1 cellular context compared by ENCODE assay signal in the genomic region with DNA sequence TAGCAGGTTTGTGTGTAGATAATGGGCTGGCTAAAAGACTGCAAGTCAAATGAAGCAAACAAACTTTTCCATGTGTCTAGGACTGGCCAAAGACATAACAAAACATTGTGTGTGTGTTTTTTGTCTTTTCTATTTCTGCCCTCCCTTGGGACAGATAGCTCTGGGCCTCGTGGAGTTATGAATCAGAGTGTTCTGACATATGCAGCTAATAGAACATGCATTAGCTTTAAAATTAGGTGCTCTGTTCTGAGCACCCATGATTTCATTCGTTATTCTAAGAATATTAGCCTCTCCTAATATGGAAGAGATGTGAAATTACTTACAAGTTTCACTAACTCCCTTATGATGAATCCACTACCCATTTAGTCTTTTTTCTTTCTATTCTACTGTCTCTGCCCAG.
TF ChIP-seq lines count a peak whose summit lies in the region.

No MANE protein-coding gene starts in this region.

TF ChIP-seq in SK-N-SH, 30 proteins besides CTCF, POLR2A, EP300 and RAD21 (continued from another document):
- TF ChIP-seq, protein P1, sequence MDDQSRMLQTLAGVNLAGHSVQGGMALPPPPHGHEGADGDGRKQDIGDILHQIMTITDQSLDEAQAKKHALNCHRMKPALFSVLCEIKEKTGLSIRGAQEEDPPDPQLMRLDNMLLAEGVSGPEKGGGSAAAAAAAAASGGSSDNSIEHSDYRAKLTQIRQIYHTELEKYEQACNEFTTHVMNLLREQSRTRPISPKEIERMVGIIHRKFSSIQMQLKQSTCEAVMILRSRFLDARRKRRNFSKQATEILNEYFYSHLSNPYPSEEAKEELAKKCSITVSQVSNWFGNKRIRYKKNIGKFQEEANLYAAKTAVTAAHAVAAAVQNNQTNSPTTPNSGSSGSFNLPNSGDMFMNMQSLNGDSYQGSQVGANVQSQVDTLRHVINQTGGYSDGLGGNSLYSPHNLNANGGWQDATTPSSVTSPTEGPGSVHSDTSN (IDR thresholded peaks at IDR 0.05): no peak
- TF ChIP-seq EZH2phosphoT487 (IDR thresholded peaks at IDR 0.05; ENCODE audit: borderline replicate concordance, low read depth) (no peak), NFIC (IDR thresholded peaks at IDR 0.05; ENCODE audit: borderline replicate concordance) (no peak), SMC3 (IDR thresholded peaks at IDR 0.05; ENCODE audit: low read depth, low read length) (no peak), FOSL2 (IDR thresholded peaks at IDR 0.05; ENCODE audit: borderline replicate concordance, low read depth) (no peak), TAF1 (IDR thresholded peaks at IDR 0.05; ENCODE audit: borderline replicate concordance, low read depth, low read length) (no peak), MEF2A (IDR thresholded peaks at IDR 0.05; ENCODE audit: borderline replicate concordance, low read depth) (no peak), CHD2 (IDR thresholded peaks at IDR 0.05; ENCODE audit: low read length, partially characterized antibody) (no peak), JUND (IDR thresholded peaks at IDR 0.05) (no peak), POLR2AphosphoS5 (IDR thresholded peaks at IDR 0.05; ENCODE audit: low read depth, low read length) (no peak), FOXJ3 (CRISPR knock-in tag; IDR thresholded peaks at IDR 0.05) (no peak), TEAD4 (IDR thresholded peaks at IDR 0.05; ENCODE audit: borderline replicate concordance, insufficient read depth) (no peak)
- TF ChIP-seq, protein P2, sequence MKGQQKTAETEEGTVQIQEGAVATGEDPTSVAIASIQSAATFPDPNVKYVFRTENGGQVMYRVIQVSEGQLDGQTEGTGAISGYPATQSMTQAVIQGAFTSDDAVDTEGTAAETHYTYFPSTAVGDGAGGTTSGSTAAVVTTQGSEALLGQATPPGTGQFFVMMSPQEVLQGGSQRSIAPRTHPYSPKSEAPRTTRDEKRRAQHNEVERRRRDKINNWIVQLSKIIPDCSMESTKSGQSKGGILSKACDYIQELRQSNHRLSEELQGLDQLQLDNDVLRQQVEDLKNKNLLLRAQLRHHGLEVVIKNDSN (IDR thresholded peaks at IDR 0.05; ENCODE audit: borderline replicate concordance, low read depth): no peak
- TF ChIP-seq, protein P3, sequence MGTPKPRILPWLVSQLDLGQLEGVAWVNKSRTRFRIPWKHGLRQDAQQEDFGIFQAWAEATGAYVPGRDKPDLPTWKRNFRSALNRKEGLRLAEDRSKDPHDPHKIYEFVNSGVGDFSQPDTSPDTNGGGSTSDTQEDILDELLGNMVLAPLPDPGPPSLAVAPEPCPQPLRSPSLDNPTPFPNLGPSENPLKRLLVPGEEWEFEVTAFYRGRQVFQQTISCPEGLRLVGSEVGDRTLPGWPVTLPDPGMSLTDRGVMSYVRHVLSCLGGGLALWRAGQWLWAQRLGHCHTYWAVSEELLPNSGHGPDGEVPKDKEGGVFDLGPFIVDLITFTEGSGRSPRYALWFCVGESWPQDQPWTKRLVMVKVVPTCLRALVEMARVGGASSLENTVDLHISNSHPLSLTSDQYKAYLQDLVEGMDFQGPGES (IDR thresholded peaks at IDR 0.05; ENCODE audit: low read depth, low read length): no peak
- TF ChIP-seq, protein P4, sequence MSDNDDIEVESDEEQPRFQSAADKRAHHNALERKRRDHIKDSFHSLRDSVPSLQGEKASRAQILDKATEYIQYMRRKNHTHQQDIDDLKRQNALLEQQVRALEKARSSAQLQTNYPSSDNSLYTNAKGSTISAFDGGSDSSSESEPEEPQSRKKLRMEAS (IDR thresholded peaks at IDR 0.05; ENCODE audit: low read depth): no peak
